In the genomic region with DNA sequence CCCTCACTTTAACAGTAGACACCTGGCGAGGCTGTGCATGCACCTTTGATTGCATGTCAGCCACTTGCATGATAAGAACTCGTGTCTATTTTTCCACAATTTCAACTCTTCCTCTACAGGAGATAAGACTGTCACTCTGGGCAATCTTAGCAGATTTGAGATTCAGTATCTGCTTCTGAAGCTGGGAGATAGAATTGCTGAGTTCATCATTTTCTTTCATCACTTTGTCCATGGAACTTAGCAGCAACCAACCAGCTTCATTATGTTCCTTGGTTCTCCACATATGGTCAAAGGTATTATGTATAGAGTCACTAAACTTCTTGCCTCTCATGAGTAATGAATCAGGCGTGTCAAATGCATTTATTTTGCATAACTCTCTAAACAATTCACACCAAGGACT, we compare ENCODE assay signal across 33 cellular contexts. TPM values are rescaled to one million over a fixed set of nuclear protein-coding genes. Genes with fewer than 3 reads are reported as not detected.
"Had no signal": no experiment of that assay in that cellular context is flagged by ENCODE, and none has a peak within 500 bp of the region (broad histone marks: within the 10 kb centered on the region; RNA-seq: fewer than 3 reads in every experiment).

No MANE protein-coding gene starts in this region.

- H3K36me3 ChIP-seq: stomach, suprapubic skin, thoracic aorta, thyroid gland, tibial artery, tibial nerve, transverse colon, upper lobe of left lung, upper lobe of right lung, uterus, vagina had no signal

- FAIRE-seq: urothelium cell line had no signal

- H3K4me1 ChIP-seq: stomach, suprapubic skin, testis, thyroid gland, tibial artery, tibial nerve, transverse colon, upper lobe of left lung, upper lobe of right lung, uterus, vagina had no signal

- DNase-seq: stimulated activated CD4-positive, alpha-beta T cell treated with anti-CD3 and anti-CD28 coated beads, Interleukin-2, amount 100 ng/mL, for 48 hours; stimulated activated CD4-positive, alpha-beta T cell treated with anti-CD3 and anti-CD28 coated beads, Interleukin-4, amount 100 ng/mL, for 1 hour; stimulated activated CD4-positive, alpha-beta T cell treated with anti-CD3 and anti-CD28 coated beads, Interleukin-4, amount 100 ng/mL, for 24 hours; stimulated activated CD4-positive, alpha-beta T cell treated with anti-CD3 and anti-CD28 coated beads, Interleukin-4, amount 100 ng/mL, for 4 hours; stimulated activated CD8-positive, alpha-beta memory T cell treated with anti-CD3 and anti-CD28 coated beads, Interleukin-4, amount 100 ng/mL, for 48 hours; stimulated activated naive B cell treated with anti-CD40 and anti-IgM and Interleukin-4, amounts not matched to agents 10 μg/mL and 1 μg/mL and 100 μg/mL, for 72 hours; stimulated activated naive CD4-positive, alpha-beta T cell; stimulated activated naive CD4-positive, alpha-beta T cell treated with Interleukin-2 at 50 U/mL for 16 hours; stimulated activated naive CD8-positive, alpha-beta T cell treated with anti-CD3 and anti-CD28 coated beads, Interleukin-15, amount 100 ng/mL, for 72 hours; stimulated activated naive CD8-positive, alpha-beta T cell treated with anti-CD3 and anti-CD28 coated beads, Interleukin-15, Interleukin-2, amounts not matched to agents 100 U/mL and 50 U/mL, for 24 hours; stomach; substantia nigra; testis; thyroid gland; tibial artery; transverse colon; trophoblast cell; upper lobe of left lung; upper lobe of right lung; uterus had no signal

- H3K4me3 Mint-ChIP-seq: stimulated activated effector memory CD8-positive, alpha-beta T cell treated with anti-CD3 and anti-CD28 coated beads, Interleukin-12 subunit alpha, Interleukin-12 subunit beta, amount 100 ng/mL, for 72 hours; stimulated activated memory B cell treated with anti-CD40 and anti-IgM and Interleukin-4, amounts not matched to agents 10 μg/mL and 1 μg/mL and 100 μg/mL, for 72 hours; stimulated activated naive B cell treated with anti-CD40 and anti-IgM and Interleukin-4, amounts not matched to agents 10 μg/mL and 1 μg/mL and 100 μg/mL, for 72 hours; stimulated activated naive CD8-positive, alpha-beta T cell treated with anti-CD3 and anti-CD28 coated beads, Interleukin-15, amount 100 ng/mL, for 72 hours; stimulated activated naive CD8-positive, alpha-beta T cell treated with anti-CD3 and anti-CD28 coated beads, Interleukin-15, Interleukin-2, amounts not matched to agents 100 ng/mL and 50 ng/mL, for 24 hours; type B pancreatic cell had no signal

- H3K27me3 Mint-ChIP-seq: stimulated activated memory B cell treated with anti-CD40 and anti-IgM and Interleukin-4, amounts not matched to agents 10 μg/mL and 1 μg/mL and 100 μg/mL, for 72 hours; stimulated activated naive B cell treated with anti-CD40 and anti-IgM and Interleukin-4, amounts not matched to agents 10 μg/mL and 1 μg/mL and 100 μg/mL, for 72 hours; stimulated activated naive CD8-positive, alpha-beta T cell treated with anti-CD3 and anti-CD28 coated beads, Interleukin-15, amount 100 ng/mL, for 72 hours; type B pancreatic cell had no signal

- H3K27ac Mint-ChIP-seq: stimulated activated effector memory CD8-positive, alpha-beta T cell treated with anti-CD3 and anti-CD28 coated beads, Interleukin-12 subunit alpha, Interleukin-12 subunit beta, amount 100 ng/mL, for 72 hours; stimulated activated memory B cell treated with anti-CD40 and anti-IgM and Interleukin-4, amounts not matched to agents 10 μg/mL and 1 μg/mL and 100 μg/mL, for 72 hours; stimulated activated naive B cell treated with anti-CD40 and anti-IgM and Interleukin-4, amounts not matched to agents 10 μg/mL and 1 μg/mL and 100 μg/mL, for 72 hours; stimulated activated naive CD8-positive, alpha-beta T cell treated with anti-CD3 and anti-CD28 coated beads, Interleukin-15, amount 100 ng/mL, for 72 hours; stimulated activated naive CD8-positive, alpha-beta T cell treated with anti-CD3 and anti-CD28 coated beads, Interleukin-15, Interleukin-2, amounts not matched to agents 100 ng/mL and 50 ng/mL, for 24 hours; type B pancreatic cell had no signal

- H3K4me1 Mint-ChIP-seq: stimulated activated effector memory CD8-positive, alpha-beta T cell treated with anti-CD3 and anti-CD28 coated beads, Interleukin-12 subunit alpha, Interleukin-12 subunit beta, amount 100 ng/mL, for 72 hours; stimulated activated memory B cell treated with anti-CD40 and anti-IgM and Interleukin-4, amounts not matched to agents 10 μg/mL and 1 μg/mL and 100 μg/mL, for 72 hours; stimulated activated naive B cell treated with anti-CD40 and anti-IgM and Interleukin-4, amounts not matched to agents 10 μg/mL and 1 μg/mL and 100 μg/mL, for 72 hours; stimulated activated naive CD8-positive, alpha-beta T cell treated with anti-CD3 and anti-CD28 coated beads, Interleukin-15, amount 100 ng/mL, for 72 hours had no signal

- ATAC-seq: stimulated activated effector memory CD8-positive, alpha-beta T cell treated with anti-CD3 and anti-CD28 coated beads, Interleukin-12 subunit alpha, Interleukin-12 subunit beta, amount 100 ng/mL, for 72 hours; stimulated activated memory B cell treated with anti-CD40 and anti-IgM and Interleukin-4, amounts not matched to agents 10 μg/mL and 1 μg/mL and 100 μg/mL, for 72 hours; stimulated activated naive B cell treated with anti-CD40 and anti-IgM and Interleukin-4, amounts not matched to agents 10 μg/mL and 1 μg/mL and 100 μg/mL, for 72 hours; stimulated activated naive CD8-positive, alpha-beta T cell treated with anti-CD3 and anti-CD28 coated beads, Interleukin-15, amount 100 ng/mL, for 72 hours; stimulated activated naive CD8-positive, alpha-beta T cell treated with anti-CD3 and anti-CD28 coated beads, Interleukin-15, Interleukin-2, amounts not matched to agents 100 U/mL and 50 U/mL, for 24 hours; upper lobe of right lung had no signal

- H3K9me3 ChIP-seq: suprapubic skin, testis, thoracic aorta, thyroid gland, transverse colon, upper lobe of left lung, uterus, vagina had no signal

- H3K27me3 ChIP-seq: stomach, suprapubic skin, testis, thyroid gland, tibial artery, tibial nerve, transverse colon, upper lobe of left lung, upper lobe of right lung, uterus, vagina had no signal

- H3K4me3 ChIP-seq: stomach, suprapubic skin, testis, thoracic aorta, thyroid gland, tibial artery, tibial nerve, transverse colon, upper lobe of left lung, upper lobe of right lung, uterus, vagina had no signal

- H3K27ac ChIP-seq: stomach, suprapubic skin, testis, thoracic aorta, thyroid gland, tibial artery, tibial nerve, transverse colon, upper lobe of left lung, upper lobe of right lung, uterus, vagina had no signal

- H3K36me3 Mint-ChIP-seq: stimulated activated effector memory CD8-positive, alpha-beta T cell treated with anti-CD3 and anti-CD28 coated beads, Interleukin-12 subunit alpha, Interleukin-12 subunit beta, amount 100 ng/mL, for 72 hours; stimulated activated memory B cell treated with anti-CD40 and anti-IgM and Interleukin-4, amounts not matched to agents 10 μg/mL and 1 μg/mL and 100 μg/mL, for 72 hours; stimulated activated naive B cell treated with anti-CD40 and anti-IgM and Interleukin-4, amounts not matched to agents 10 μg/mL and 1 μg/mL and 100 μg/mL, for 72 hours; type B pancreatic cell had no signal

RNA-seq across cellular contexts. Expression of gene MTNR1B, which starts 17.1 kb away (rescaled TPM):
- total RNA-seq: subcutaneous adipose tissue, suprapubic skin, temporal lobe, thoracic aorta, thyroid gland, tibial nerve, transverse colon, upper lobe of left lung, upper lobe of right lung, ureter, urinary bladder, uterus, vagina had no signal
- polyA plus RNA-seq: stomach, urinary bladder had no signal
